In genomic region chr15:79010278-79010677, GRCh38 we compare ENCODE assay signal across 22 cellular contexts.
"Had no signal": no experiment of that assay in that cellular context is flagged by ENCODE, and none has a peak within 500 bp of the region (broad histone marks: within the 10 kb centered on the region; RNA-seq: fewer than 3 reads in every experiment).

No MANE protein-coding gene starts in this region.

- H3K9me3 ChIP-seq: SJSA1 had no signal

- DNase-seq: IMR-90, Kasumi-1, MM.1S, NCI-H1092 treated with DMSO at 0.1 percent for 48 hours, NCI-H1436, NCI-H187, NCI-H2029, NCI-H2081 treated with DMSO at 0.1 percent for 48 hours, NCI-H2171, NCI-H226, NCI-H446, NCI-H510A, NCI-H524 treated with DMSO at 0.1 percent for 48 hours, NCI-H69, NCI-H774, PC-3, Right ventricle myocardium superior, SIG-M5 had no signal

- H3K27ac ChIP-seq: KMS-11, SJSA1, SK-N-MC had no signal

- H3K36me3 ChIP-seq: SJSA1 had no signal

- H3K4me3 ChIP-seq: SJSA1, SK-N-MC had no signal

- H3K9ac ChIP-seq: KMS-11 had no signal

- H3K4me1 ChIP-seq: SJSA1 had no signal

- ATAC-seq: Panc1, PC-3 had no signal

- H3K4me2 ChIP-seq: KMS-11 had no signal
